Comparison of ENCODE assay signal across 19 cellular contexts in genomic region chr4:98484031-98484430, GRCh38.
A peak's percentile ranks its signal among the peaks of the same experiment; 100 is the strongest.
DNase-seq lines count a peak whose midpoint lies in the region; ATAC-seq, FAIRE-seq and TF ChIP-seq lines count a peak whose summit lies in the region.
"Had no signal": no experiment of that assay in that cellular context is flagged by ENCODE, and none has a peak within 500 bp of the region (broad histone marks: within the 10 kb centered on the region; RNA-seq: fewer than 3 reads in every experiment).

No MANE protein-coding gene starts in this region.

- no peak for DNase-seq in activated naive CD4-positive, alpha-beta T cell treated with Interleukin-2 at 50 U/mL for 16 hours
- no peak for DNase-seq in PC-9
- DNase-seq in endothelial cell of umbilical vein (ENCODE audit: low read depth, low spot score): peak; percentile 24
- DNase-seq in AG20443 (ENCODE audit: low spot score): no peak
- DNase-seq in immature natural killer cell: no peak
- DNase-seq: activated CD4-positive, CD25-positive, alpha-beta regulatory T cell treated with anti-CD3 and anti-CD28 coated beads, Interleukin-2, amount 50 U/mL, for 72 hours; activated effector memory CD4-positive, alpha-beta T cell treated with anti-CD3 and anti-CD28 coated beads, Interleukin-2, amount 50 U/mL, for 16 hours; effector memory CD8-positive, alpha-beta T cell; midbrain; NCI-H2029; NCI-H526; occipital lobe; Peyer's patch; stimulated activated naive CD4-positive, alpha-beta T cell; upper lobe of right lung had no signal

- no TSS peak for BruUV-seq in PC-9 (replicated peaks; lab: Mats Ljungman, UMichigan)
- BruUV-seq in endothelial cell of umbilical vein (replicated peaks; lab: Mats Ljungman, UMichigan): no TSS peak

- no peaks in the 10 kb centered on the region for H3K9me3 ChIP-seq in PC-9 (ENCODE audit: insufficient read depth, low read depth)
- H3K9me3 ChIP-seq in endothelial cell of umbilical vein (replicated peaks; ENCODE audit: control insufficient read depth, insufficient read depth, low read length): no peaks in the 10 kb centered on the region
- H3K9me3 ChIP-seq: Peyer's patch, upper lobe of right lung had no signal

- H3K9me2 ChIP-seq in PC-9 (ENCODE audit: insufficient read depth): no peaks in the 10 kb centered on the region

- H3K79me2 ChIP-seq in PC-9 (ENCODE audit: low read depth): 0 out of 2 replicates have a peak, but pooled peaks cover 9% of the 10 kb centered on the region
- no peaks in the 10 kb centered on the region for H3K79me2 ChIP-seq in endothelial cell of umbilical vein (ENCODE audit: control insufficient read depth, insufficient read depth, low read length)

- H3K4me2 ChIP-seq in PC-9: 0 out of 2 replicates have a peak overlapping the region, but pooled peaks have one; percentile 31
- H3K4me2 ChIP-seq in endothelial cell of umbilical vein (ENCODE audit: insufficient read depth, low read length): no peak overlapping the region

- H3K4me1 ChIP-seq in PC-9 (replicated peaks; ENCODE audit: insufficient read depth) (peaks cover 51% of the 10 kb centered on the region), endothelial cell of umbilical vein (ENCODE audit: control insufficient read depth, extremely low read depth, insufficient read depth, low read length) (peaks cover 22% of the 10 kb centered on the region)
- H3K4me1 ChIP-seq: Peyer's patch, upper lobe of right lung had no signal

- no peak for FAIRE-seq in endothelial cell of umbilical vein (lab: Jason Lieb, UNC)
- FAIRE-seq: frontal cortex had no signal

- peaks cover 22% of the 10 kb centered on the region; the same call in 1 of the 2 replicates for H3F3A ChIP-seq in PC-9 (ENCODE audit: insufficient read depth, low read depth)

- intact Hi-C loops in PC-9 (cut with micrococcal nuclease; ENCODE audit: unreplicated experiment) (no loop called here), endothelial cell of umbilical vein (cut with micrococcal nuclease) (loop anchor here (5.0 kb wide), 2 partner anchors 38 to 143 kb away; no protein-coding TSS in a partner anchor)

- dilution Hi-C loops in endothelial cell of umbilical vein (cut with MboI; ENCODE audit: extremely low pct_ligation_motif_present, low sequenced_read_pairs): no loop called here

- H3K27me3 ChIP-seq in PC-9 (ENCODE audit: insufficient read depth, low read depth) (no peaks in the 10 kb centered on the region), endothelial cell of umbilical vein (ENCODE audit: control insufficient read depth in 2 of 2, insufficient read depth in 2 of 2, low read length in 2 of 2) (no peaks in the 10 kb centered on the region)
- H3K27me3 ChIP-seq: Peyer's patch, upper lobe of right lung had no signal

- TF ChIP-seq CTCF in PC-9 (conservative IDR thresholded peaks at IDR 0.05) (no peak), endothelial cell of umbilical vein (IDR thresholded peaks at IDR 0.05; ENCODE audit: extremely low read depth in 1 of 2, insufficient read depth in 1 of 2, low read depth in 1 of 2, low read length in 2 of 2) (no peak)

- peak overlapping the region; percentile 99 for H3K27ac Mint-ChIP-seq in activated naive CD4-positive, alpha-beta T cell treated with anti-CD3 and anti-CD28 coated beads, Interleukin-2, amount 50 U/mL, for 24 hours
- peak overlapping the region; percentile 82 for H3K27ac Mint-ChIP-seq in stimulated activated memory B cell treated with anti-CD40 and anti-IgM and Interleukin-4, amounts not matched to agents 10 μg/mL and 1 μg/mL and 100 μg/mL, for 72 hours
- H3K27ac Mint-ChIP-seq in immature natural killer cell: no peak overlapping the region

- H3K9me3 Mint-ChIP-seq in activated naive CD4-positive, alpha-beta T cell treated with anti-CD3 and anti-CD28 coated beads, Interleukin-2, amount 50 U/mL, for 24 hours: no peaks in the 10 kb centered on the region
- no peaks in the 10 kb centered on the region for H3K9me3 Mint-ChIP-seq in stimulated activated memory B cell treated with anti-CD40 and anti-IgM and Interleukin-4, amounts not matched to agents 10 μg/mL and 1 μg/mL and 100 μg/mL, for 72 hours
- H3K9me3 Mint-ChIP-seq in immature natural killer cell: no peaks in the 10 kb centered on the region
- H3K9me3 Mint-ChIP-seq: effector memory CD8-positive, alpha-beta T cell had no signal

- CTCF ChIA-PET in PC-9 (lab: Charles Lee): no interaction called here
- CTCF ChIA-PET in endothelial cell of umbilical vein (lab: Charles Lee): interaction anchor here (1.2 to 1.4 kb wide), 2 partner anchors 17 to 572 kb away, joined by 4 to 5 read pairs; no protein-coding TSS in a partner anchor

- H3K27me3 Mint-ChIP-seq in activated naive CD4-positive, alpha-beta T cell treated with anti-CD3 and anti-CD28 coated beads, Interleukin-2, amount 50 U/mL, for 24 hours: no peaks in the 10 kb centered on the region
- no peaks in the 10 kb centered on the region for H3K27me3 Mint-ChIP-seq in stimulated activated memory B cell treated with anti-CD40 and anti-IgM and Interleukin-4, amounts not matched to agents 10 μg/mL and 1 μg/mL and 100 μg/mL, for 72 hours
- no peaks in the 10 kb centered on the region for H3K27me3 Mint-ChIP-seq in immature natural killer cell (ENCODE audit: low read depth in 3 of 3)
- H3K27me3 Mint-ChIP-seq: effector memory CD8-positive, alpha-beta T cell had no signal

- no peak overlapping the region for H3K9ac ChIP-seq in endothelial cell of umbilical vein (replicated peaks; ENCODE audit: extremely low read depth, insufficient read depth, low read length)

- no peak for ATAC-seq in stimulated activated memory B cell treated with anti-CD40 and anti-IgM and Interleukin-4, amounts not matched to agents 10 μg/mL and 1 μg/mL and 100 μg/mL, for 72 hours
- no peak for ATAC-seq in HG03432 (IDR thresholded peaks at IDR 0.05; ENCODE audit: unreplicated experiment)
- ATAC-seq: effector memory CD8-positive, alpha-beta T cell; upper lobe of right lung had no signal

- H3K4me3 ChIP-seq in PC-9 (no peak overlapping the region), endothelial cell of umbilical vein (replicated peaks in 1 of 3; ENCODE audit: insufficient read depth in 1 of 3, low read depth in 1 of 3, low read length in 3 of 3) (no peak overlapping the region)
- H3K4me3 ChIP-seq: Peyer's patch, upper lobe of right lung had no signal

- H3K4me3 Mint-ChIP-seq in activated naive CD4-positive, alpha-beta T cell treated with anti-CD3 and anti-CD28 coated beads, Interleukin-2, amount 50 U/mL, for 24 hours: peak overlapping the region; percentile 82
- no peak overlapping the region for H3K4me3 Mint-ChIP-seq in stimulated activated memory B cell treated with anti-CD40 and anti-IgM and Interleukin-4, amounts not matched to agents 10 μg/mL and 1 μg/mL and 100 μg/mL, for 72 hours
- H3K4me3 Mint-ChIP-seq in immature natural killer cell: no peak overlapping the region
- H3K4me3 Mint-ChIP-seq: effector memory CD8-positive, alpha-beta T cell had no signal

- H4K20me1 ChIP-seq in PC-9 (ENCODE audit: insufficient read depth) (no peaks in the 10 kb centered on the region), endothelial cell of umbilical vein (replicated peaks; ENCODE audit: control insufficient read depth, extremely low read depth, insufficient read depth, low read length) (no peaks in the 10 kb centered on the region)

- H3K4me1 Mint-ChIP-seq in activated naive CD4-positive, alpha-beta T cell treated with anti-CD3 and anti-CD28 coated beads, Interleukin-2, amount 50 U/mL, for 24 hours: peaks cover 83% of the 10 kb centered on the region
- peaks cover 40% of the 10 kb centered on the region for H3K4me1 Mint-ChIP-seq in stimulated activated memory B cell treated with anti-CD40 and anti-IgM and Interleukin-4, amounts not matched to agents 10 μg/mL and 1 μg/mL and 100 μg/mL, for 72 hours
- peaks cover 6 to 14% of the 10 kb centered on the region in 2 donors for H3K4me1 Mint-ChIP-seq in immature natural killer cell

- H2AFZ ChIP-seq in PC-9 (no peak overlapping the region), endothelial cell of umbilical vein (ENCODE audit: low read depth, low read length) (no peak overlapping the region)

- POLR2A ChIA-PET in PC-9 (lab: Charles Lee; ENCODE audit: unreplicated experiment): interaction anchor here (0.6 kb wide), 1 partner anchor 333 kb away, joined by 3 read pairs; no protein-coding TSS in a partner anchor
- POLR2A ChIA-PET in endothelial cell of umbilical vein (lab: Charles Lee): interaction anchor here (1.1 kb wide), 1 partner anchor 541 kb away, joined by 3 read pairs; no protein-coding TSS in a partner anchor

- peaks cover 13% of the 10 kb centered on the region for H3K36me3 Mint-ChIP-seq in activated naive CD4-positive, alpha-beta T cell treated with anti-CD3 and anti-CD28 coated beads, Interleukin-2, amount 50 U/mL, for 24 hours
- H3K36me3 Mint-ChIP-seq in stimulated activated memory B cell treated with anti-CD40 and anti-IgM and Interleukin-4, amounts not matched to agents 10 μg/mL and 1 μg/mL and 100 μg/mL, for 72 hours: peaks cover 6% of the 10 kb centered on the region
- H3K36me3 Mint-ChIP-seq in immature natural killer cell: peaks cover 0 to 16% (median 11%) of the 10 kb centered on the region in 3 donors

- no peak for TF ChIP-seq POLR2A in endothelial cell of umbilical vein (IDR thresholded peaks at IDR 0.05; ENCODE audit: low read depth, low read length)

- H3K9me1 ChIP-seq in endothelial cell of umbilical vein (replicated peaks; ENCODE audit: control insufficient read depth, extremely low read depth, insufficient read depth, low read length): no peaks in the 10 kb centered on the region

- no peaks in the 10 kb centered on the region for H3K36me3 ChIP-seq in PC-9 (ENCODE audit: low read depth)
- H3K36me3 ChIP-seq in endothelial cell of umbilical vein (ENCODE audit: control insufficient read depth in 2 of 2, extremely low read depth in 1 of 2, insufficient read depth in 2 of 2, low read length in 2 of 2): no peaks in the 10 kb centered on the region
- H3K36me3 ChIP-seq: Peyer's patch, upper lobe of right lung had no signal

- peak overlapping the region; percentile 57; the same call in 1 of the 2 replicates for H3K27ac ChIP-seq in PC-9
- no peak overlapping the region for H3K27ac ChIP-seq in endothelial cell of umbilical vein (ENCODE audit: insufficient read depth, low read depth, low read length)
- H3K27ac ChIP-seq: Peyer's patch, upper lobe of right lung had no signal

TF ChIP-seq in endothelial cell of umbilical vein, 7 proteins besides CTCF, POLR2A, EP300 and RAD21 (continues in another document):
- no peak for TF ChIP-seq POLR2AphosphoS5 (IDR thresholded peaks at IDR 0.05; ENCODE audit: insufficient read depth, low read depth, low read length)
- TF ChIP-seq GATA2 (IDR thresholded peaks at IDR 0.05; ENCODE audit: insufficient read depth, insufficient read length, low read depth, low read length): no peak
- TF ChIP-seq MYC (IDR thresholded peaks at IDR 0.05; ENCODE audit: low read depth, low read length): no peak
- TF ChIP-seq FOS (IDR thresholded peaks at IDR 0.05; ENCODE audit: borderline replicate concordance, insufficient read depth, low read length): no peak
- TF ChIP-seq MAX (IDR thresholded peaks at IDR 0.05; ENCODE audit: insufficient read depth, insufficient read length): no peak
- TF ChIP-seq JUN (IDR thresholded peaks at IDR 0.05; ENCODE audit: borderline replicate concordance, insufficient read depth, insufficient read length, low read depth): no peak

Comparison
In these comparisons a context has a peak if more than half of its experiments do, and no peak if none do; other contexts are left out.
1. H3K27ac Mint-ChIP-seq: peak in activated naive CD4-positive, alpha-beta T cell treated with anti-CD3 and anti-CD28 coated beads, Interleukin-2, amount 50 U/mL, for 24 hours (single experiment) and stimulated activated memory B cell treated with anti-CD40 and anti-IgM and Interleukin-4, amounts not matched to agents 10 μg/mL and 1 μg/mL and 100 μg/mL, for 72 hours (single experiment); none in immature natural killer cell (0 of 6).